8 cellular contexts compared by ENCODE assay signal in genomic region chr16:71484006-71484893, GRCh38. TPM values are rescaled to one million over a fixed set of nuclear protein-coding genes. Genes with fewer than 3 reads are reported as not detected.
DNase-seq lines count a peak whose midpoint lies in the region; ATAC-seq, FAIRE-seq and TF ChIP-seq lines count a peak whose summit lies in the region.

No MANE protein-coding gene starts in this region.

- no peak for TF ChIP-seq CTCF in left ventricle myocardium inferior (IDR thresholded peaks at IDR 0.05; ENCODE audit: borderline replicate concordance)
- no peak for TF ChIP-seq CTCF in progenitor cell of endocrine pancreas (IDR thresholded peaks at IDR 0.05; ENCODE audit: unreplicated experiment)

- peak overlapping the region; percentile 89 for H3K27ac Mint-ChIP-seq in progenitor cell of endocrine pancreas

- peak; percentile 87 for ATAC-seq in HG02798 (IDR thresholded peaks at IDR 0.05; ENCODE audit: poor library complexity, unreplicated experiment)

- TF ChIP-seq POLR2A in GM12891 (IDR thresholded peaks at IDR 0.05; ENCODE audit: low read depth, low read length), result peak; percentile 87

- H3K9me3 Mint-ChIP-seq in progenitor cell of endocrine pancreas (ENCODE audit: low read depth), result no peaks in the 10 kb centered on the region

- peaks cover 1% of the 10 kb centered on the region for H3K36me3 Mint-ChIP-seq in progenitor cell of endocrine pancreas (ENCODE audit: insufficient read depth)

- peak overlapping the region; percentile 100 for H3K4me3 ChIP-seq in left ventricle myocardium inferior

- peak; percentile 63 for DNase-seq in GM12891 (ENCODE audit: insufficient read length, low spot score)
- peak; percentile 82 for DNase-seq in NCI-H1436 (lab: John Stamatoyannopoulos, UW)
- peak; percentile 53 to 88 (median 70) for DNase-seq in T-helper 1 cell
- peak; percentile 85 for DNase-seq in amniotic stem cell (lab: John Stamatoyannopoulos, UW)
- DNase-seq in left ventricle myocardium inferior, result peak; percentile 83
- peak; percentile 48 for DNase-seq in progenitor cell of endocrine pancreas (ENCODE audit: low spot score, unreplicated experiment)
- DNase-seq in ureter (ENCODE audit: low spot score), result peak; percentile 89

- H3K4me3 Mint-ChIP-seq in progenitor cell of endocrine pancreas (ENCODE audit: low read depth), result peak overlapping the region; percentile 78

- peak; percentile 99 for FAIRE-seq in GM12891 (lab: Jason Lieb, UNC)

- peaks cover 7% of the 10 kb centered on the region for H3K27me3 ChIP-seq in left ventricle myocardium inferior (ENCODE audit: low read depth)

- peaks cover 11% of the 10 kb centered on the region for H3K4me1 Mint-ChIP-seq in progenitor cell of endocrine pancreas (ENCODE audit: low read depth)

- no peaks in the 10 kb centered on the region for H3K9me3 ChIP-seq in left ventricle myocardium inferior (replicated peaks)

- no peaks in the 10 kb centered on the region for H3K27me3 Mint-ChIP-seq in progenitor cell of endocrine pancreas

- peaks cover 19% of the 10 kb centered on the region for H3K4me1 ChIP-seq in left ventricle myocardium inferior

- peak overlapping the region; percentile 99 for H3K27ac ChIP-seq in left ventricle myocardium inferior (replicated peaks)

- no peaks in the 10 kb centered on the region for H3K36me3 ChIP-seq in left ventricle myocardium inferior

- intact Hi-C loops in left ventricle myocardium inferior (cut with micrococcal nuclease), result no loop called here

TF ChIP-seq in GM12891, 5 proteins besides CTCF, POLR2A, EP300 and RAD21:
- peak; percentile 21; the same call in 1 of the 2 replicates for TF ChIP-seq POU2F2 (IDR thresholded peaks at IDR 0.05; ENCODE audit: low read depth, low read length)
- TF ChIP-seq POLR2AphosphoS5 (IDR thresholded peaks at IDR 0.05; ENCODE audit: low read depth, low read length), result peak; percentile 91
- TF ChIP-seq SPI1 (IDR thresholded peaks at IDR 0.05; ENCODE audit: low read depth, low read length), result peak; percentile 56
- no peak for TF ChIP-seq PAX5 (IDR thresholded peaks at IDR 0.05; ENCODE audit: insufficient read depth, low read length, severe bottlenecking)
- peak; percentile 67 for TF ChIP-seq TAF1 (IDR thresholded peaks at IDR 0.05; ENCODE audit: low read depth, low read length)

RNA-seq across cellular contexts. Expression of gene ZNF19, which starts 4.9 kb away (rescaled TPM):
- polyA plus RNA-seq in GM12891 (2012; ENCODE audit: low read depth, missing spikeins), result 1.2 TPM
- total RNA-seq in left ventricle myocardium inferior (1.7 TPM), progenitor cell of endocrine pancreas (15.7 and 17.1 TPM in 2 replicates), ureter (19.0 TPM)

RNA-seq across cellular contexts. Expression of gene ZNF23, which starts 22.2 kb away (rescaled TPM):
- 5.0 TPM for polyA plus RNA-seq in GM12891 (2012; ENCODE audit: low read depth, missing spikeins)
- 5.2 TPM for total RNA-seq in left ventricle myocardium inferior
- total RNA-seq in progenitor cell of endocrine pancreas, result 11.4 and 11.8 TPM in 2 replicates
- total RNA-seq in ureter, result 11.6 TPM

RNA-seq across cellular contexts. Expression of gene CHST4, which starts 42.0 kb away (rescaled TPM):
- polyA plus RNA-seq in GM12891 (2012; ENCODE audit: low read depth, missing spikeins), result 0.41 TPM
- total RNA-seq in left ventricle myocardium inferior (not detected), progenitor cell of endocrine pancreas (0.16 TPM in 1 of 2 replicates, not detected in the other), ureter (0.16 TPM)

RNA-seq across cellular contexts. Expression of gene TLE7, which starts 42.4 kb away (rescaled TPM):
- polyA plus RNA-seq in GM12891 (2012; ENCODE audit: low read depth, missing spikeins), result not detected
- total RNA-seq in left ventricle myocardium inferior (not detected), progenitor cell of endocrine pancreas (not detected in 2 replicates), ureter (not detected)

Comparison
In these comparisons a context has a peak if more than half of its experiments do, and no peak if none do; other contexts are left out.
1. Peak in every context shown above with its lines: DNase-seq, ATAC-seq, H3K4me3 ChIP-seq and H3K27ac ChIP-seq.